11 cellular contexts compared by ENCODE assay signal in genomic region chr1:74010206-74010605, GRCh38.
DNase-seq lines count a peak whose midpoint lies in the region; ATAC-seq and TF ChIP-seq lines count a peak whose summit lies in the region.
"Had no signal": no experiment of that assay in that cellular context is flagged by ENCODE, and none has a peak within 500 bp of the region (broad histone marks: within the 10 kb centered on the region; RNA-seq: fewer than 3 reads in every experiment).

No MANE protein-coding gene starts in this region.

- H3K36me3 ChIP-seq in KOPT-K1 (ENCODE audit: insufficient read depth, low read length): no peaks in the 10 kb centered on the region
- H3K36me3 ChIP-seq: HAP-1 had no signal

- intact Hi-C loops in natural killer cell (cut with micrococcal nuclease): no loop called here

- peaks cover 2% of the 10 kb centered on the region for H3K27me3 Mint-ChIP-seq in activated T-cell treated with anti-CD3 and anti-CD28 coated beads, Interleukin-2, amount 50 U/mL, for 4 hours (ENCODE audit: low read depth)
- no peaks in the 10 kb centered on the region for H3K27me3 Mint-ChIP-seq in T-helper 2 cell treated with Interferon-gamma antibody and Interleukin-4, amounts not matched to agents 5 μg/mL and 100 μg/mL, for 36 hours (ENCODE audit: low read depth)
- no peaks in the 10 kb centered on the region for H3K27me3 Mint-ChIP-seq in natural killer cell (ENCODE audit: low read depth in 2 of 2)

- H3K9me3 Mint-ChIP-seq in activated T-cell treated with anti-CD3 and anti-CD28 coated beads, Interleukin-2, amount 50 U/mL, for 4 hours: no peaks in the 10 kb centered on the region
- H3K9me3 Mint-ChIP-seq in T-helper 2 cell treated with Interferon-gamma antibody and Interleukin-4, amounts not matched to agents 5 μg/mL and 100 μg/mL, for 36 hours: no peaks in the 10 kb centered on the region
- peaks cover 6 to 7% of the 10 kb centered on the region in 2 donors for H3K9me3 Mint-ChIP-seq in natural killer cell

- ATAC-seq in activated T-cell treated with anti-CD3 and anti-CD28 coated beads, Interleukin-2, amount 50 U/mL, for 4 hours: no peak
- no peak for ATAC-seq in natural killer cell
- ATAC-seq in SK-N-SH treated with all-trans-retinoic acid at 6 μM for 48 hours: no peak
- ATAC-seq in GM21528 (IDR thresholded peaks at IDR 0.05; ENCODE audit: low FRiP score, unreplicated experiment): no peak

- H3K4me1 Mint-ChIP-seq in activated T-cell treated with anti-CD3 and anti-CD28 coated beads, Interleukin-2, amount 50 U/mL, for 4 hours (ENCODE audit: low read depth): peaks cover 7% of the 10 kb centered on the region
- peaks cover 5% of the 10 kb centered on the region for H3K4me1 Mint-ChIP-seq in T-helper 2 cell treated with Interferon-gamma antibody and Interleukin-4, amounts not matched to agents 5 μg/mL and 100 μg/mL, for 36 hours (ENCODE audit: low read depth)
- H3K4me1 Mint-ChIP-seq in natural killer cell: peaks cover 4 to 5% of the 10 kb centered on the region in 2 donors

- DNase-seq in activated T-cell treated with anti-CD3 and anti-CD28 coated beads, Interleukin-2, amount 50 U/mL, for 4 hours: no peak
- no peak for DNase-seq in activated T-cell treated with anti-CD3 and anti-CD28 coated beads, Interleukin-2, amount 50 U/mL, for 1 hour
- no peak for DNase-seq in T-helper 2 cell treated with Interferon-gamma antibody and Interleukin-4, amounts not matched to agents 5 μg/mL and 100 μg/mL, for 36 hours (ENCODE audit: low spot score)
- no peak for DNase-seq in natural killer cell
- DNase-seq in NCI-H146 (lab: John Stamatoyannopoulos, UW): no peak
- DNase-seq: caudate nucleus, NCI-H526 treated with DMSO at 0.1 percent for 48 hours had no signal

- no peak for TF ChIP-seq CTCF in natural killer cell (IDR thresholded peaks at IDR 0.05)

- H3K36me3 Mint-ChIP-seq in activated T-cell treated with anti-CD3 and anti-CD28 coated beads, Interleukin-2, amount 50 U/mL, for 4 hours (ENCODE audit: insufficient read depth): no peaks in the 10 kb centered on the region
- no peaks in the 10 kb centered on the region for H3K36me3 Mint-ChIP-seq in T-helper 2 cell treated with Interferon-gamma antibody and Interleukin-4, amounts not matched to agents 5 μg/mL and 100 μg/mL, for 36 hours (ENCODE audit: low read depth)
- H3K36me3 Mint-ChIP-seq in natural killer cell: no peaks in the 10 kb centered on the region

- peak overlapping the region; percentile 39 for H3K27ac Mint-ChIP-seq in T-helper 2 cell treated with Interferon-gamma antibody and Interleukin-4, amounts not matched to agents 5 μg/mL and 100 μg/mL, for 36 hours
- no peak overlapping the region for H3K27ac Mint-ChIP-seq in natural killer cell

- peak overlapping the region; percentile 75 for H3K4me3 Mint-ChIP-seq in activated T-cell treated with anti-CD3 and anti-CD28 coated beads, Interleukin-2, amount 50 U/mL, for 4 hours
- peak overlapping the region; percentile 60 for H3K4me3 Mint-ChIP-seq in T-helper 2 cell treated with Interferon-gamma antibody and Interleukin-4, amounts not matched to agents 5 μg/mL and 100 μg/mL, for 36 hours
- H3K4me3 Mint-ChIP-seq in natural killer cell: peak overlapping the region; percentile 56

- H3K27ac ChIP-seq in KOPT-K1 (ENCODE audit: low read depth, low read length, poor library complexity, severe bottlenecking): peak overlapping the region; percentile 59

- H3K9me3 ChIP-seq in KOPT-K1 (ENCODE audit: insufficient read depth, low read length, poor library complexity, severe bottlenecking): no peaks in the 10 kb centered on the region
- H3K9me3 ChIP-seq: HAP-1 had no signal

TF ChIP-seq in SK-N-SH treated with all-trans-retinoic acid at 6 μM for 48 hours, 23 proteins besides CTCF, POLR2A, EP300 and RAD21:
- TF ChIP-seq ZFP30 (CRISPR knock-in tag; IDR thresholded peaks at IDR 0.05) (no peak), RARB (CRISPR knock-in tag; IDR thresholded peaks at IDR 0.05) (no peak), PPARA (CRISPR knock-in tag; IDR thresholded peaks at IDR 0.05; ENCODE audit: borderline replicate concordance) (no peak), GLIS3 (CRISPR knock-in tag; IDR thresholded peaks at IDR 0.05) (no peak), ESRRG (CRISPR knock-in tag; IDR thresholded peaks at IDR 0.05) (no peak), ZNF70 (CRISPR knock-in tag; IDR thresholded peaks at IDR 0.05) (no peak), CREB5 (CRISPR knock-in tag; IDR thresholded peaks at IDR 0.05; ENCODE audit: low read depth) (no peak), ISL1 (CRISPR knock-in tag; IDR thresholded peaks at IDR 0.05) (no peak), TOX (CRISPR knock-in tag; IDR thresholded peaks at IDR 0.05; ENCODE audit: borderline replicate concordance) (no peak), TCF4 (CRISPR knock-in tag; IDR thresholded peaks at IDR 0.05; ENCODE audit: borderline replicate concordance) (no peak), ZFP3 (CRISPR knock-in tag; IDR thresholded peaks at IDR 0.05) (no peak), CSDC2 (CRISPR knock-in tag; IDR thresholded peaks at IDR 0.05) (no peak), ZC3H10 (CRISPR knock-in tag; IDR thresholded peaks at IDR 0.05) (no peak)
- TF ChIP-seq, protein P1, sequence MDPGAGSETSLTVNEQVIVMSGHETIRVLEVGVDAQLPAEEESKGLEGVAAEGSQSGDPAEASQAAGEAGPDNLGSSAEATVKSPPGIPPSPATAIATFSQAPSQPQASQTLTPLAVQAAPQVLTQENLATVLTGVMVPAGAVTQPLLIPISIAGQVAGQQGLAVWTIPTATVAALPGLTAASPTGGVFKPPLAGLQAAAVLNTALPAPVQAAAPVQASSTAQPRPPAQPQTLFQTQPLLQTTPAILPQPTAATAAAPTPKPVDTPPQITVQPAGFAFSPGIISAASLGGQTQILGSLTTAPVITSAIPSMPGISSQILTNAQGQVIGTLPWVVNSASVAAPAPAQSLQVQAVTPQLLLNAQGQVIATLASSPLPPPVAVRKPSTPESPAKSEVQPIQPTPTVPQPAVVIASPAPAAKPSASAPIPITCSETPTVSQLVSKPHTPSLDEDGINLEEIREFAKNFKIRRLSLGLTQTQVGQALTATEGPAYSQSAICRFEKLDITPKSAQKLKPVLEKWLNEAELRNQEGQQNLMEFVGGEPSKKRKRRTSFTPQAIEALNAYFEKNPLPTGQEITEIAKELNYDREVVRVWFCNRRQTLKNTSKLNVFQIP (CRISPR knock-in tag; IDR thresholded peaks at IDR 0.05; ENCODE audit: borderline replicate concordance, low read depth): no peak
- TF ChIP-seq, protein P2, sequence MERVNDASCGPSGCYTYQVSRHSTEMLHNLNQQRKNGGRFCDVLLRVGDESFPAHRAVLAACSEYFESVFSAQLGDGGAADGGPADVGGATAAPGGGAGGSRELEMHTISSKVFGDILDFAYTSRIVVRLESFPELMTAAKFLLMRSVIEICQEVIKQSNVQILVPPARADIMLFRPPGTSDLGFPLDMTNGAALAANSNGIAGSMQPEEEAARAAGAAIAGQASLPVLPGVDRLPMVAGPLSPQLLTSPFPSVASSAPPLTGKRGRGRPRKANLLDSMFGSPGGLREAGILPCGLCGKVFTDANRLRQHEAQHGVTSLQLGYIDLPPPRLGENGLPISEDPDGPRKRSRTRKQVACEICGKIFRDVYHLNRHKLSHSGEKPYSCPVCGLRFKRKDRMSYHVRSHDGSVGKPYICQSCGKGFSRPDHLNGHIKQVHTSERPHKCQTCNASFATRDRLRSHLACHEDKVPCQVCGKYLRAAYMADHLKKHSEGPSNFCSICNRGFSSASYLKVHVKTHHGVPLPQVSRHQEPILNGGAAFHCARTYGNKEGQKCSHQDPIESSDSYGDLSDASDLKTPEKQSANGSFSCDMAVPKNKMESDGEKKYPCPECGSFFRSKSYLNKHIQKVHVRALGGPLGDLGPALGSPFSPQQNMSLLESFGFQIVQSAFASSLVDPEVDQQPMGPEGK (CRISPR knock-in tag; IDR thresholded peaks at IDR 0.05; ENCODE audit: borderline replicate concordance): no peak
- TF ChIP-seq, protein P3, sequence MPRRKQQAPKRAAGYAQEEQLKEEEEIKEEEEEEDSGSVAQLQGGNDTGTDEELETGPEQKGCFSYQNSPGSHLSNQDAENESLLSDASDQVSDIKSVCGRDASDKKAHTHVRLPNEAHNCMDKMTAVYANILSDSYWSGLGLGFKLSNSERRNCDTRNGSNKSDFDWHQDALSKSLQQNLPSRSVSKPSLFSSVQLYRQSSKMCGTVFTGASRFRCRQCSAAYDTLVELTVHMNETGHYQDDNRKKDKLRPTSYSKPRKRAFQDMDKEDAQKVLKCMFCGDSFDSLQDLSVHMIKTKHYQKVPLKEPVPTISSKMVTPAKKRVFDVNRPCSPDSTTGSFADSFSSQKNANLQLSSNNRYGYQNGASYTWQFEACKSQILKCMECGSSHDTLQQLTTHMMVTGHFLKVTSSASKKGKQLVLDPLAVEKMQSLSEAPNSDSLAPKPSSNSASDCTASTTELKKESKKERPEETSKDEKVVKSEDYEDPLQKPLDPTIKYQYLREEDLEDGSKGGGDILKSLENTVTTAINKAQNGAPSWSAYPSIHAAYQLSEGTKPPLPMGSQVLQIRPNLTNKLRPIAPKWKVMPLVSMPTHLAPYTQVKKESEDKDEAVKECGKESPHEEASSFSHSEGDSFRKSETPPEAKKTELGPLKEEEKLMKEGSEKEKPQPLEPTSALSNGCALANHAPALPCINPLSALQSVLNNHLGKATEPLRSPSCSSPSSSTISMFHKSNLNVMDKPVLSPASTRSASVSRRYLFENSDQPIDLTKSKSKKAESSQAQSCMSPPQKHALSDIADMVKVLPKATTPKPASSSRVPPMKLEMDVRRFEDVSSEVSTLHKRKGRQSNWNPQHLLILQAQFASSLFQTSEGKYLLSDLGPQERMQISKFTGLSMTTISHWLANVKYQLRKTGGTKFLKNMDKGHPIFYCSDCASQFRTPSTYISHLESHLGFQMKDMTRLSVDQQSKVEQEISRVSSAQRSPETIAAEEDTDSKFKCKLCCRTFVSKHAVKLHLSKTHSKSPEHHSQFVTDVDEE (CRISPR knock-in tag; IDR thresholded peaks at IDR 0.05): no peak
